In genomic region chrX:1529328-1529727, GRCh38 we compare ENCODE assay signal across 15 cellular contexts. TPM values are rescaled to one million over a fixed set of nuclear protein-coding genes. Genes with fewer than 3 reads are reported as not detected.
"Had no signal": no experiment of that assay in that cellular context is flagged by ENCODE, and none has a peak within 500 bp of the region (broad histone marks: within the 10 kb centered on the region; RNA-seq: fewer than 3 reads in every experiment).

No MANE protein-coding gene starts in this region.

- H3K27me3 Mint-ChIP-seq: naive thymus-derived CD8-positive, alpha-beta T cell; stimulated activated naive CD8-positive, alpha-beta T cell treated with anti-CD3 and anti-CD28 coated beads, Interleukin-15, Interleukin-2, amounts not matched to agents 100 ng/mL and 50 ng/mL, for 24 hours; T-cell had no signal

- H3K4me3 Mint-ChIP-seq: naive thymus-derived CD8-positive, alpha-beta T cell; stimulated activated naive CD8-positive, alpha-beta T cell treated with anti-CD3 and anti-CD28 coated beads, Interleukin-15, Interleukin-2, amounts not matched to agents 100 ng/mL and 50 ng/mL, for 24 hours; T-cell had no signal

- H3K27ac Mint-ChIP-seq: naive thymus-derived CD8-positive, alpha-beta T cell; stimulated activated naive CD8-positive, alpha-beta T cell treated with anti-CD3 and anti-CD28 coated beads, Interleukin-15, Interleukin-2, amounts not matched to agents 100 ng/mL and 50 ng/mL, for 24 hours; T-cell had no signal

- FAIRE-seq: urothelium cell line had no signal

- H3K36me3 ChIP-seq: cardiac muscle cell, colonic mucosa, WERI-Rb-1 had no signal

- H3K4me3 ChIP-seq: cardiac muscle cell, colonic mucosa, SK-N-MC, testis had no signal

- ATAC-seq: left colon; naive thymus-derived CD8-positive, alpha-beta T cell had no signal

- H3K27me3 ChIP-seq: cardiac muscle cell, colonic mucosa, testis had no signal

- H3K27ac ChIP-seq: cardiac muscle cell, colonic mucosa, SK-N-MC, testis, WERI-Rb-1 had no signal

- H3K9me3 Mint-ChIP-seq: naive thymus-derived CD8-positive, alpha-beta T cell; stimulated activated naive CD8-positive, alpha-beta T cell treated with anti-CD3 and anti-CD28 coated beads, Interleukin-15, Interleukin-2, amounts not matched to agents 100 ng/mL and 50 ng/mL, for 24 hours; T-cell had no signal

- DNase-seq: activated CD4-positive, alpha-beta T cell treated with anti-CD3 and anti-CD28 coated beads for 48 hours; activated gamma-delta T cell treated with Interleukin-2 at 50 U/mL for 16 hours; colonic mucosa; effector CD4-positive, alpha-beta T cell; foreskin melanocyte; left colon; stimulated activated CD4-positive, alpha-beta T cell treated with anti-CD3 and anti-CD28 coated beads, Interleukin-12 subunit alpha, Interleukin-12 subunit beta, amount 100 ng/mL, for 4 hours; T-cell; testis; WERI-Rb-1 had no signal

- H3K4me1 ChIP-seq: colonic mucosa, testis had no signal

- H3K9me3 ChIP-seq: colonic mucosa, testis had no signal

RNA-seq across cellular contexts. Expression of gene P2RY8, which starts 7.7 kb away (rescaled TPM):
- total RNA-seq: cardiac muscle cell had no signal
- polyA plus RNA-seq: cardiac muscle cell had no signal
